ENCODE assay signal across 9 cellular contexts in genomic region chr2:173652731-173653426, GRCh38.
DNase-seq lines count a peak whose midpoint lies in the region; ATAC-seq and TF ChIP-seq lines count a peak whose summit lies in the region.
"Had no signal": no experiment of that assay in that cellular context is flagged by ENCODE, and none has a peak within 500 bp of the region (broad histone marks: within the 10 kb centered on the region; RNA-seq: fewer than 3 reads in every experiment).

No MANE protein-coding gene starts in this region.

- 37% methylated on average over 10 of the region's 10 CpGs for WGBS in smooth muscle cell (ENCODE audit: low lambda C conversion rate)

- H3K4me1 ChIP-seq in HAP-1 (peaks cover 23% of the 10 kb centered on the region), smooth muscle cell (ENCODE audit: low read depth) (peaks cover 26% of the 10 kb centered on the region)

- no peak for ATAC-seq in GM18517 (IDR thresholded peaks at IDR 0.05; ENCODE audit: unreplicated experiment)

- no peaks in the 10 kb centered on the region for H3K79me2 ChIP-seq in smooth muscle cell (ENCODE audit: low read depth)

- H3K27ac ChIP-seq in RWPE1, result peak overlapping the region; percentile 78
- H3K27ac ChIP-seq in smooth muscle cell (ENCODE audit: low read depth), result peak overlapping the region; percentile 96

- peak overlapping the region; percentile 57 for H3K4me2 ChIP-seq in smooth muscle cell

- H3K36me3 ChIP-seq in HAP-1 (replicated peaks) (no peaks in the 10 kb centered on the region), smooth muscle cell (ENCODE audit: low read depth) (no peaks in the 10 kb centered on the region)

- H3K4me3 ChIP-seq in HAP-1 (no peak overlapping the region), fibroblast of villous mesenchyme (ENCODE audit: low read depth, low read length) (no peak overlapping the region), smooth muscle cell (no peak overlapping the region)

- in situ Hi-C loops in HAP-1 (cut with MboI; ENCODE audit: low sequenced_read_pairs), result no loop called here
- in situ Hi-C loops in G401 (cut with HindIII; ENCODE audit: low sequenced_read_pairs), result no loop called here

- DNase-seq in HAP-1 (ENCODE audit: low spot score in 2 of 2) (peak; percentile 83 to 97), RWPE1 (ENCODE audit: low spot score) (peak; percentile 90), fibroblast of villous mesenchyme (ENCODE audit: low read depth) (peak; percentile 85), smooth muscle cell (lab: John Stamatoyannopoulos, UW; ENCODE audit: unreplicated experiment) (no peak), D341Med (ENCODE audit: low spot score) (no peak), medulla oblongata (ENCODE audit: extremely low spot score) (no peak), G401 (ENCODE audit: low spot score) (no peak)
- DNase-seq: activated CD4-positive, alpha-beta T cell treated with anti-CD3 and anti-CD28 coated beads for 4 hours had no signal

- H3K27me3 ChIP-seq in HAP-1 (ENCODE audit: low read depth) (no peaks in the 10 kb centered on the region), smooth muscle cell (ENCODE audit: low read depth) (no peaks in the 10 kb centered on the region)

- POLR2A ChIA-PET in RWPE1 (lab: Yijun Ruan, JAX; ENCODE audit: low non-redundant PET), result no interaction called here

- H2AFZ ChIP-seq in smooth muscle cell (ENCODE audit: low read depth), result no peak overlapping the region

- no peak for TF ChIP-seq CTCF in RWPE1 (conservative IDR thresholded peaks at IDR 0.05; ENCODE audit: low read depth)
- no peak for TF ChIP-seq CTCF in fibroblast of villous mesenchyme (IDR thresholded peaks at IDR 0.05; ENCODE audit: insufficient read depth, low read depth, low read length)
- TF ChIP-seq CTCF in smooth muscle cell (IDR thresholded peaks at IDR 0.05; ENCODE audit: borderline replicate concordance, insufficient read depth, poor library complexity, severe bottlenecking), result no peak

- H3K9ac ChIP-seq in smooth muscle cell (ENCODE audit: low read depth), result peak overlapping the region; percentile 78

- H3K9me3 ChIP-seq in HAP-1, result peaks cover 3% of the 10 kb centered on the region; the same call in 1 of the 2 replicates
- no peaks in the 10 kb centered on the region for H3K9me3 ChIP-seq in smooth muscle cell (replicated peaks; ENCODE audit: low read depth)

- no peaks in the 10 kb centered on the region for H4K20me1 ChIP-seq in smooth muscle cell (ENCODE audit: low read depth)

- no peaks in the 10 kb centered on the region for H3F3A ChIP-seq in smooth muscle cell (ENCODE audit: low read depth)

- CTCF ChIA-PET in RWPE1 (lab: Yijun Ruan, JAX), result no interaction called here

Comparison
In these comparisons a context has a peak if more than half of its experiments do, and no peak if none do; other contexts are left out.
1. DNase-seq: peak in HAP-1 (2 of 2), RWPE1 (single experiment) and fibroblast of villous mesenchyme (single experiment); none in smooth muscle cell (single experiment), D341Med (single experiment), medulla oblongata (single experiment) and G401 (single experiment).